ENCODE assay signal across 8 cellular contexts in genomic region chrX:65528705-65529340, GRCh38. TPM values are rescaled to one million over a fixed set of nuclear protein-coding genes. Genes with fewer than 3 reads are reported as not detected.
DNase-seq lines count a peak whose midpoint lies in the region; ATAC-seq and TF ChIP-seq lines count a peak whose summit lies in the region.

No MANE protein-coding gene starts in this region.

- intact Hi-C loops in body of pancreas (cut with DNase I) = no loop called here

- H3K36me3 ChIP-seq in body of pancreas (replicated peaks in 1 of 2; ENCODE audit: insufficient read depth in 1 of 2, low read depth in 2 of 2) = no peaks in the 10 kb centered on the region

- peak; percentile 71 for ATAC-seq in HG03520 (IDR thresholded peaks at IDR 0.05; ENCODE audit: unreplicated experiment)
- ATAC-seq in body of pancreas = no peak
- no peak for ATAC-seq in GM21390 (IDR thresholded peaks at IDR 0.05; ENCODE audit: unreplicated experiment)

- WGBS in body of pancreas, 2 donors = 53 to 69% methylated on average over 6 to 7 of the region's 9 CpGs

- TF ChIP-seq CTCF in GM12875 (IDR thresholded peaks at IDR 0.05; ENCODE audit: borderline replicate concordance, insufficient read depth, low read depth, low read length) (peak; percentile 100), body of pancreas (IDR thresholded peaks at IDR 0.05) (peak; percentile 67 to 96 (median 74))

- no peak overlapping the region for H3K27ac ChIP-seq in body of pancreas

- H3K4me1 ChIP-seq in body of pancreas = peaks cover 12% of the 10 kb centered on the region

- H3K4me3 ChIP-seq in GM12875 (ENCODE audit: low read depth, low read length) (no peak overlapping the region), body of pancreas (no peak overlapping the region)

- DNase-seq in ACHN (peak; percentile 25), T-helper 2 cell (peak; percentile 14 to 33 (median 31)), body of pancreas (peak; percentile 16 to 67 (median 42)), kidney tubule cell (ENCODE audit: low spot score) (peak; percentile 34)
- peak; percentile 25 for DNase-seq in stimulated activated CD8-positive, alpha-beta memory T cell treated with anti-CD3 and anti-CD28 coated beads, Interleukin-15, amount 100 ng/mL, for 1 hour (ENCODE audit: low read depth)

- no peaks in the 10 kb centered on the region for H3K27me3 ChIP-seq in body of pancreas

- in situ Hi-C loops in ACHN (cut with HindIII; ENCODE audit: low pct_ligation_motif_present, low pct_unique_long_range_greater_than_20kb, low sequenced_read_pairs) = no loop called here

- no peaks in the 10 kb centered on the region for H3K9me3 ChIP-seq in body of pancreas

- TF ChIP-seq POLR2A in body of pancreas (IDR thresholded peaks at IDR 0.05) = no peak

RNA-seq across cellular contexts. Expression of gene LAS1L, which starts 5.8 kb away (rescaled TPM):
- 10 to 100 TPM in 1 of 2 donors, 1 to 10 TPM in 1; 9.9 to 12.7 TPM for total RNA-seq in body of pancreas
